ENCODE assay signal across 1 cellular context in the genomic region with DNA sequence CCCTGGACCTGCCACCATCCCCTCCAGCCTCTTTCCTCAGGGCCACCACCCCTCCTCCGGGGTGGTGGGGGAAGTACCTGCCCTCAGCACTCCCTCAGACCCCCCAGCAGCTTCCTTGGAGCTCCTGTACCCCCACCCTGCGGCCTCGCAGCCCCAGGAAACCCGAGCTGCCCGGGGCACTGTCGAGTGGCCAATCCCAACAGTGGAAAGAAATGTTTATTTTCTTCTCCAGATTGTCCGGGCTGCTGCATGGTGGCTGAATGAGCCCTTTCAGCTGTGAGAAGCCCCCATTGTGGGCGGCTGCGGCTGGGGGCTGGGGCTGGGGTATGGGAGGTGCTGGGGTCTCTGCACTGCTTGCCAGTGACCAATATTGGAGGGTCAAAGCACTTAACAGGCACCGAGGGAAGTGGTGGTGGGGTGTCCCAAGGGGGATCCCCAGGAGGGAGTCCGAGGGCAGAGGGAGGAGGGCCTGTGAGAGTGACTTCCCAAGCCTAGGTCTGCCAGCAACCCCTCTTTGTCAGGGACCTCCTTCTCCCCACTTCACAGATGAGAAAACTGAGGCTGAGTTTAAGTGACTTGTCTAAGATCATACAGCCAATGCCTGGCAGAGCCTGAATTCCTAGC.
TF ChIP-seq lines count a peak whose summit lies in the region.

No MANE protein-coding gene starts in this region.

TF ChIP-seq in HepG2, 621 proteins besides CTCF, POLR2A, EP300 and RAD21:
- TF ChIP-seq ZMYM3 (CRISPR knock-in tag; IDR thresholded peaks at IDR 0.05) (0 out of 2 replicates have a peak, but pooled peaks have one; percentile 45), ZNF629 (CRISPR knock-in tag; conservative IDR thresholded peaks at IDR 0.05) (peak; percentile 81), ZBTB49 (CRISPR knock-in tag; IDR thresholded peaks at IDR 0.05; ENCODE audit: borderline replicate concordance) (no peak)
- TF ChIP-seq, protein P1, sequence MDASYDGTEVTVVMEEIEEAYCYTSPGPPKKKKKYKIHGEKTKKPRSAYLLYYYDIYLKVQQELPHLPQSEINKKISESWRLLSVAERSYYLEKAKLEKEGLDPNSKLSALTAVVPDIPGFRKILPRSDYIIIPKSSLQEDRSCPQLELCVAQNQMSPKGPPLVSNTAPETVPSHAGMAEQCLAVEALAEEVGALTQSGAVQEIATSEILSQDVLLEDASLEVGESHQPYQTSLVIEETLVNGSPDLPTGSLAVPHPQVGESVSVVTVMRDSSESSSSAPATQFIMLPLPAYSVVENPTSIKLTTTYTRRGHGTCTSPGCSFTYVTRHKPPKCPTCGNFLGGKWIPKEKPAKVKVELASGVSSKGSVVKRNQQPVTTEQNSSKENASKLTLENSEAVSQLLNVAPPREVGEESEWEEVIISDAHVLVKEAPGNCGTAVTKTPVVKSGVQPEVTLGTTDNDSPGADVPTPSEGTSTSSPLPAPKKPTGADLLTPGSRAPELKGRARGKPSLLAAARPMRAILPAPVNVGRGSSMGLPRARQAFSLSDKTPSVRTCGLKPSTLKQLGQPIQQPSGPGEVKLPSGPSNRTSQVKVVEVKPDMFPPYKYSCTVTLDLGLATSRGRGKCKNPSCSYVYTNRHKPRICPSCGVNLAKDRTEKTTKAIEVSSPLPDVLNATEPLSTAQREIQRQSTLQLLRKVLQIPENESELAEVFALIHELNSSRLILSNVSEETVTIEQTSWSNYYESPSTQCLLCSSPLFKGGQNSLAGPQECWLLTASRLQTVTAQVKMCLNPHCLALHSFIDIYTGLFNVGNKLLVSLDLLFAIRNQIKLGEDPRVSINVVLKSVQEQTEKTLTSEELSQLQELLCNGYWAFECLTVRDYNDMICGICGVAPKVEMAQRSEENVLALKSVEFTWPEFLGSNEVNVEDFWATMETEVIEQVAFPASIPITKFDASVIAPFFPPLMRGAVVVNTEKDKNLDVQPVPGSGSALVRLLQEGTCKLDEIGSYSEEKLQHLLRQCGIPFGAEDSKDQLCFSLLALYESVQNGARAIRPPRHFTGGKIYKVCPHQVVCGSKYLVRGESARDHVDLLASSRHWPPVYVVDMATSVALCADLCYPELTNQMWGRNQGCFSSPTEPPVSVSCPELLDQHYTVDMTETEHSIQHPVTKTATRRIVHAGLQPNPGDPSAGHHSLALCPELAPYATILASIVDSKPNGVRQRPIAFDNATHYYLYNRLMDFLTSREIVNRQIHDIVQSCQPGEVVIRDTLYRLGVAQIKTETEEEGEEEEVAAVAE (CRISPR knock-in tag; IDR thresholded peaks at IDR 0.05; ENCODE audit: borderline replicate concordance) = no peak
